In the genomic region with DNA sequence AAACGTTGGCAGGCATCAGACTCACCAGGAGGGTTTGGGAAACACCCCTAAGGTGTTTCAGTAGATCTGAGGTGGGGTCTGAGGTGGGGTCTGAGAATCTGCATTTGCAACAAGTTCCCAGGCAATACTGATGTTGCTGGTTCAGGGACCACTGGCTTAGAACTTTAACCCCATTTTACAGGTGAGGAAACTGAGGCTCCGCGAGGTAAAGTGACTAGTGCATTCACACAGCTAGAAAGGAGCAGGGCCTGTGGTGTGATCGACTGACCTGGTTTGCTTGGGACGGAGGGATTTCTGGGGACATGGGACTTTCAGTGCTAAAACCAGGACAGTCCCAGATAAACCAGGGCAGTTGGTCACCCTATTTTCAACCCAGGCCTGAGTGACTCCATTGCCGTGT, we compare ENCODE assay signal across 1 cellular context.
TF ChIP-seq lines count a peak whose summit lies in the region.

No MANE protein-coding gene starts in this region.

TF ChIP-seq in GM23338, 12 proteins besides CTCF, POLR2A, EP300 and RAD21 (continued from another document):
- TF ChIP-seq, protein P1, sequence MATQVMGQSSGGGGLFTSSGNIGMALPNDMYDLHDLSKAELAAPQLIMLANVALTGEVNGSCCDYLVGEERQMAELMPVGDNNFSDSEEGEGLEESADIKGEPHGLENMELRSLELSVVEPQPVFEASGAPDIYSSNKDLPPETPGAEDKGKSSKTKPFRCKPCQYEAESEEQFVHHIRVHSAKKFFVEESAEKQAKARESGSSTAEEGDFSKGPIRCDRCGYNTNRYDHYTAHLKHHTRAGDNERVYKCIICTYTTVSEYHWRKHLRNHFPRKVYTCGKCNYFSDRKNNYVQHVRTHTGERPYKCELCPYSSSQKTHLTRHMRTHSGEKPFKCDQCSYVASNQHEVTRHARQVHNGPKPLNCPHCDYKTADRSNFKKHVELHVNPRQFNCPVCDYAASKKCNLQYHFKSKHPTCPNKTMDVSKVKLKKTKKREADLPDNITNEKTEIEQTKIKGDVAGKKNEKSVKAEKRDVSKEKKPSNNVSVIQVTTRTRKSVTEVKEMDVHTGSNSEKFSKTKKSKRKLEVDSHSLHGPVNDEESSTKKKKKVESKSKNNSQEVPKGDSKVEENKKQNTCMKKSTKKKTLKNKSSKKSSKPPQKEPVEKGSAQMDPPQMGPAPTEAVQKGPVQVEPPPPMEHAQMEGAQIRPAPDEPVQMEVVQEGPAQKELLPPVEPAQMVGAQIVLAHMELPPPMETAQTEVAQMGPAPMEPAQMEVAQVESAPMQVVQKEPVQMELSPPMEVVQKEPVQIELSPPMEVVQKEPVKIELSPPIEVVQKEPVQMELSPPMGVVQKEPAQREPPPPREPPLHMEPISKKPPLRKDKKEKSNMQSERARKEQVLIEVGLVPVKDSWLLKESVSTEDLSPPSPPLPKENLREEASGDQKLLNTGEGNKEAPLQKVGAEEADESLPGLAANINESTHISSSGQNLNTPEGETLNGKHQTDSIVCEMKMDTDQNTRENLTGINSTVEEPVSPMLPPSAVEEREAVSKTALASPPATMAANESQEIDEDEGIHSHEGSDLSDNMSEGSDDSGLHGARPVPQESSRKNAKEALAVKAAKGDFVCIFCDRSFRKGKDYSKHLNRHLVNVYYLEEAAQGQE (IDR thresholded peaks at IDR 0.05; ENCODE audit: unreplicated experiment) = no peak
- no peak for TF ChIP-seq ZNF462 (CRISPR knock-in tag; IDR thresholded peaks at IDR 0.05)
- TF ChIP-seq STAT1 (IDR thresholded peaks at IDR 0.05; ENCODE audit: unreplicated experiment) = no peak
- TF ChIP-seq ZNF114 (CRISPR knock-in tag; IDR thresholded peaks at IDR 0.05) = no peak
- no peak for TF ChIP-seq EZH2phosphoT487 (IDR thresholded peaks at IDR 0.05; ENCODE audit: unreplicated experiment)
- TF ChIP-seq EZH2 (IDR thresholded peaks at IDR 0.05; ENCODE audit: low read depth, unreplicated experiment) = no peak
TF ChIP-seq in GM23338: peak in this region for 0.
